ENCODE assay signal across 9 cellular contexts in genomic region chr12:120265203-120265482, GRCh38. TPM values are rescaled to one million over a fixed set of nuclear protein-coding genes. Genes with fewer than 3 reads are reported as not detected.
A peak's percentile ranks its signal among the peaks of the same experiment; 100 is the strongest.
DNase-seq lines count a peak whose midpoint lies in the region; ATAC-seq, FAIRE-seq and TF ChIP-seq lines count a peak whose summit lies in the region.
"Had no signal": no experiment of that assay in that cellular context is flagged by ENCODE, and none has a peak within 500 bp of the region (broad histone marks: within the 10 kb centered on the region; RNA-seq: fewer than 3 reads in every experiment).

No MANE protein-coding gene starts in this region.

- WGBS in thymus = 1% methylated on average over 21 of the region's 21 CpGs

- no peak for TF ChIP-seq CTCF in kidney (IDR thresholded peaks at IDR 0.05; ENCODE audit: borderline replicate concordance, extremely low read depth, insufficient read depth)

- no peaks in the 10 kb centered on the region for H3K9me3 Mint-ChIP-seq in activated naive CD4-positive, alpha-beta T cell treated with anti-CD3 and anti-CD28 coated beads, Interleukin-2, amount 50 U/mL, for 24 hours
- no peaks in the 10 kb centered on the region for H3K9me3 Mint-ChIP-seq in activated T-helper 2 cell treated with anti-CD3 and anti-CD28 coated beads, Interferon-gamma antibody, Interleukin-2, Interleukin-4, amounts not matched to agents 10 μg/mL and 5 μg/mL and 100 μg/mL, durations not matched to agents 14 hours and 24 hours and 36 hours

- peaks cover 45% of the 10 kb centered on the region for H3K4me1 Mint-ChIP-seq in activated naive CD4-positive, alpha-beta T cell treated with anti-CD3 and anti-CD28 coated beads, Interleukin-2, amount 50 U/mL, for 24 hours
- peaks cover 46% of the 10 kb centered on the region for H3K4me1 Mint-ChIP-seq in activated T-helper 2 cell treated with anti-CD3 and anti-CD28 coated beads, Interferon-gamma antibody, Interleukin-2, Interleukin-4, amounts not matched to agents 10 μg/mL and 5 μg/mL and 100 μg/mL, durations not matched to agents 14 hours and 24 hours and 36 hours (ENCODE audit: low read depth)

- H3K27me3 Mint-ChIP-seq in activated naive CD4-positive, alpha-beta T cell treated with anti-CD3 and anti-CD28 coated beads, Interleukin-2, amount 50 U/mL, for 24 hours = no peaks in the 10 kb centered on the region
- H3K27me3 Mint-ChIP-seq in activated T-helper 2 cell treated with anti-CD3 and anti-CD28 coated beads, Interferon-gamma antibody, Interleukin-2, Interleukin-4, amounts not matched to agents 10 μg/mL and 5 μg/mL and 100 μg/mL, durations not matched to agents 14 hours and 24 hours and 36 hours (ENCODE audit: low read depth) = no peaks in the 10 kb centered on the region

- ATAC-seq in GM21447 (IDR thresholded peaks at IDR 0.05; ENCODE audit: unreplicated experiment) (no peak), GM19397 (IDR thresholded peaks at IDR 0.05; ENCODE audit: unreplicated experiment) (no peak)

- peaks cover 3% of the 10 kb centered on the region for H3K36me3 Mint-ChIP-seq in activated naive CD4-positive, alpha-beta T cell treated with anti-CD3 and anti-CD28 coated beads, Interleukin-2, amount 50 U/mL, for 24 hours
- peaks cover 14% of the 10 kb centered on the region for H3K36me3 Mint-ChIP-seq in activated T-helper 2 cell treated with anti-CD3 and anti-CD28 coated beads, Interferon-gamma antibody, Interleukin-2, Interleukin-4, amounts not matched to agents 10 μg/mL and 5 μg/mL and 100 μg/mL, durations not matched to agents 14 hours and 24 hours and 36 hours (ENCODE audit: low read depth)

- H3K36me3 ChIP-seq in kidney (ENCODE audit: control insufficient read depth in 1 of 2, insufficient read depth in 2 of 2, low read length in 2 of 2) = no peaks in the 10 kb centered on the region
- no peaks in the 10 kb centered on the region for H3K36me3 ChIP-seq in thymus (ENCODE audit: control insufficient read depth, insufficient read depth)

- H3K4me3 Mint-ChIP-seq in activated naive CD4-positive, alpha-beta T cell treated with anti-CD3 and anti-CD28 coated beads, Interleukin-2, amount 50 U/mL, for 24 hours = peak overlapping the region; percentile 93
- peak overlapping the region; percentile 85 for H3K4me3 Mint-ChIP-seq in activated T-helper 2 cell treated with anti-CD3 and anti-CD28 coated beads, Interferon-gamma antibody, Interleukin-2, Interleukin-4, amounts not matched to agents 10 μg/mL and 5 μg/mL and 100 μg/mL, durations not matched to agents 14 hours and 24 hours and 36 hours (ENCODE audit: low read depth)

- peak overlapping the region; percentile 80 to 85 for H3K4me3 ChIP-seq in kidney (ENCODE audit: low read length in 2 of 2)
- H3K4me3 ChIP-seq in thymus (ENCODE audit: low read length) = peak overlapping the region; percentile 91

- H3K4me1 ChIP-seq in kidney (ENCODE audit: control insufficient read depth in 1 of 2, insufficient read depth in 1 of 2, low read depth in 1 of 2, low read length in 2 of 2) (peaks cover 37% of the 10 kb centered on the region in 2 donors), thymus (ENCODE audit: control insufficient read depth, insufficient read depth, low read length) (no peaks in the 10 kb centered on the region)

- no peaks in the 10 kb centered on the region for H3K27me3 ChIP-seq in thymus (ENCODE audit: control insufficient read depth, insufficient read depth)

- DNase-seq in activated naive CD4-positive, alpha-beta T cell treated with Interleukin-2 at 50 U/mL for 16 hours = no peak
- DNase-seq in activated T-helper 2 cell treated with anti-CD3 and anti-CD28 coated beads, Interferon-gamma antibody, Interleukin-2, Interleukin-4, amounts not matched to agents 10 μg/mL and 5 μg/mL and 100 μg/mL, durations not matched to agents 14 hours and 24 hours and 36 hours (ENCODE audit: low spot score) = no peak
- DNase-seq in kidney = no peak
- DNase-seq in SIG-M5 (lab: John Stamatoyannopoulos, UW) = no peak

- FAIRE-seq in kidney (lab: Jason Lieb, UNC) = no peak
- FAIRE-seq: colon had no signal

- peak overlapping the region; percentile 90 to 93 for H3K9ac ChIP-seq in kidney (ENCODE audit: low read length in 2 of 2)

- intact Hi-C loops in activated T-helper 2 cell treated with anti-CD3 and anti-CD28 coated beads, Interferon-gamma antibody, Interleukin-2, Interleukin-4, amounts not matched to agents 10 μg/mL and 5 μg/mL and 100 μg/mL, durations not matched to agents 14 hours and 24 hours and 36 hours (cut with micrococcal nuclease) = loop anchor here (1.0 to 2.0 kb wide), 2 partner anchors 27 to 70 kb away; partner anchors contain the start of gene GCN1
- intact Hi-C loops in kidney (cut with DNase I) = no loop called here

- H3K27ac ChIP-seq in kidney (ENCODE audit: low read depth in 2 of 2, low read length in 2 of 2) = peak overlapping the region; percentile 92 to 96
- H3K27ac ChIP-seq in thymus (ENCODE audit: low read depth) = peak overlapping the region; percentile 82

- H3K27ac Mint-ChIP-seq in activated naive CD4-positive, alpha-beta T cell treated with anti-CD3 and anti-CD28 coated beads, Interleukin-2, amount 50 U/mL, for 24 hours = no peak overlapping the region
- peak overlapping the region; percentile 74 for H3K27ac Mint-ChIP-seq in activated T-helper 2 cell treated with anti-CD3 and anti-CD28 coated beads, Interferon-gamma antibody, Interleukin-2, Interleukin-4, amounts not matched to agents 10 μg/mL and 5 μg/mL and 100 μg/mL, durations not matched to agents 14 hours and 24 hours and 36 hours

- H3K9me3 ChIP-seq in kidney (ENCODE audit: control insufficient read depth in 1 of 2, low read length in 2 of 2) = no peaks in the 10 kb centered on the region
- H3K9me3 ChIP-seq in thymus (ENCODE audit: control insufficient read depth) = no peaks in the 10 kb centered on the region

RNA-seq across cellular contexts. Expression of gene PXN, which starts 0.4 kb away (rescaled TPM):
- 44.4 and 45.4 TPM in 2 replicates for total RNA-seq in activated T-helper 2 cell treated with anti-CD3 and anti-CD28 coated beads, Interferon-gamma antibody, Interleukin-2, Interleukin-4, amounts not matched to agents 10 μg/mL and 5 μg/mL and 100 μg/mL, durations not matched to agents 14 hours and 24 hours and 36 hours
- 133 TPM for total RNA-seq in kidney
- 57.1 TPM for polyA plus RNA-seq in kidney (ENCODE audit: insufficient read depth, low read depth, low replicate concordance)
- 112 TPM for polyA plus RNA-seq in thymus

RNA-seq across cellular contexts. Expression of gene RNU4-2, which starts 26.6 kb away (rescaled TPM):
- 5,714 and 6,075 TPM in 2 replicates for total RNA-seq in activated T-helper 2 cell treated with anti-CD3 and anti-CD28 coated beads, Interferon-gamma antibody, Interleukin-2, Interleukin-4, amounts not matched to agents 10 μg/mL and 5 μg/mL and 100 μg/mL, durations not matched to agents 14 hours and 24 hours and 36 hours
- 18,412 TPM for total RNA-seq in kidney
- polyA plus RNA-seq in kidney (ENCODE audit: insufficient read depth, low read depth, low replicate concordance) (not detected), thymus (not detected)

RNA-seq across cellular contexts. Expression of gene RNU4-1, which starts 27.9 kb away (rescaled TPM):
- 2,603 and 2,662 TPM in 2 replicates for total RNA-seq in activated T-helper 2 cell treated with anti-CD3 and anti-CD28 coated beads, Interferon-gamma antibody, Interleukin-2, Interleukin-4, amounts not matched to agents 10 μg/mL and 5 μg/mL and 100 μg/mL, durations not matched to agents 14 hours and 24 hours and 36 hours
- total RNA-seq in kidney = 3,016 TPM
- polyA plus RNA-seq in kidney (ENCODE audit: insufficient read depth, low read depth, low replicate concordance) (not detected), thymus (not detected)

RNA-seq across cellular contexts. Expression of gene SIRT4, which starts 37.0 kb away (rescaled TPM):
- total RNA-seq in activated T-helper 2 cell treated with anti-CD3 and anti-CD28 coated beads, Interferon-gamma antibody, Interleukin-2, Interleukin-4, amounts not matched to agents 10 μg/mL and 5 μg/mL and 100 μg/mL, durations not matched to agents 14 hours and 24 hours and 36 hours = 2.0 and 2.2 TPM in 2 replicates
- 1.5 TPM for total RNA-seq in kidney
- polyA plus RNA-seq in kidney (ENCODE audit: insufficient read depth, low read depth, low replicate concordance) (8.1 TPM), thymus (2.8 TPM)
